Comparison of ENCODE assay signal across 20 cellular contexts in genomic region chrX:79147477-79147876, GRCh38. TPM values are rescaled to one million over a fixed set of nuclear protein-coding genes. Genes with fewer than 3 reads are reported as not detected.
DNase-seq lines count a peak whose midpoint lies in the region; ATAC-seq, FAIRE-seq and TF ChIP-seq lines count a peak whose summit lies in the region.
"Had no signal": no experiment of that assay in that cellular context is flagged by ENCODE, and none has a peak within 500 bp of the region (broad histone marks: within the 10 kb centered on the region; RNA-seq: fewer than 3 reads in every experiment).

No MANE protein-coding gene starts in this region.

- peak overlapping the region in 1 of 4 donors; percentile 14 for H3K27ac ChIP-seq in transverse colon
- H3K27ac ChIP-seq: A549, HL-60, upper lobe of right lung had no signal

- no peaks in the 10 kb centered on the region for H3K9me3 ChIP-seq in transverse colon
- H3K9me3 ChIP-seq: A549, upper lobe of right lung had no signal

- H3K36me3 ChIP-seq in transverse colon: no peaks in the 10 kb centered on the region
- H3K36me3 ChIP-seq: upper lobe of right lung had no signal

- in situ Hi-C loops in transverse colon (cut with MboI; ENCODE audit: low pct_ligation_motif_present in 1 of 4, low pct_unique_long_range_greater_than_20kb in 1 of 4, low sequenced_read_pairs in 3 of 4): no loop called here

- no peaks in the 10 kb centered on the region for H3K9me3 Mint-ChIP-seq in activated CD8-positive, alpha-beta memory T cell treated with anti-CD3 and anti-CD28 coated beads, Interleukin-2, amount 10 ng/mL, durations not matched to agents 7 days and 5 days (ENCODE audit: low read depth)
- no peaks in the 10 kb centered on the region for H3K9me3 Mint-ChIP-seq in activated T-helper 2 cell treated with anti-CD3 and anti-CD28 coated beads, Interferon-gamma antibody, Interleukin-2, Interleukin-4, amounts not matched to agents 10 μg/mL and 5 μg/mL and 100 μg/mL, durations not matched to agents 14 hours and 24 hours and 36 hours
- no peaks in the 10 kb centered on the region for H3K9me3 Mint-ChIP-seq in stimulated activated naive B cell treated with anti-CD40 and anti-IgM and Interleukin-4, amounts not matched to agents 10 μg/mL and 1 μg/mL and 100 μg/mL, for 72 hours

- intact Hi-C loops in activated T-helper 2 cell treated with anti-CD3 and anti-CD28 coated beads, Interferon-gamma antibody, Interleukin-2, Interleukin-4, amounts not matched to agents 10 μg/mL and 5 μg/mL and 100 μg/mL, durations not matched to agents 14 hours and 24 hours and 36 hours (cut with micrococcal nuclease): loop anchor here (1.0 to 5.0 kb wide), 6 partner anchors 8 to 825 kb away; partner anchors contain the start of gene ITM2A
- intact Hi-C loops in transverse colon (cut with DNase I; ENCODE audit: low total_unique reads): no loop called here

- DNase-seq in activated CD8-positive, alpha-beta memory T cell treated with anti-CD3 and anti-CD28 coated beads, Interleukin-2, amount 10 ng/mL, durations not matched to agents 7 days and 5 days: no peak
- no peak for DNase-seq in activated CD8-positive, alpha-beta memory T cell treated with anti-CD3 and anti-CD28 coated beads, Interleukin-2, amount 50 U/mL, for 4 hours
- DNase-seq in activated T-helper 2 cell treated with anti-CD3 and anti-CD28 coated beads, Interferon-gamma antibody, Interleukin-2, Interleukin-4, amounts not matched to agents 10 μg/mL and 5 μg/mL and 100 μg/mL, durations not matched to agents 14 hours and 24 hours and 36 hours (ENCODE audit: low spot score): no peak
- no peak for DNase-seq in stimulated activated naive B cell treated with anti-CD40 and anti-IgM and Interleukin-4, amounts not matched to agents 10 μg/mL and 1 μg/mL and 100 μg/mL, for 72 hours
- DNase-seq in GM12891 (ENCODE audit: insufficient read length, low spot score): no peak
- DNase-seq in transverse colon: no peak
- DNase-seq in D341Med (ENCODE audit: low spot score): no peak
- DNase-seq: caudate nucleus, endodermal cell, foreskin fibroblast, Karpas-422, NCI-H1694, upper lobe of right lung had no signal

- ATAC-seq in activated CD8-positive, alpha-beta memory T cell treated with anti-CD3 and anti-CD28 coated beads, Interleukin-2, amount 10 ng/mL, durations not matched to agents 7 days and 5 days: peak; percentile 10
- ATAC-seq in HG03565 (IDR thresholded peaks at IDR 0.05; ENCODE audit: unreplicated experiment): peak; percentile 26
- ATAC-seq in stimulated activated naive B cell treated with anti-CD40 and anti-IgM and Interleukin-4, amounts not matched to agents 10 μg/mL and 1 μg/mL and 100 μg/mL, for 72 hours (replicated peaks): no peak
- ATAC-seq: A549, upper lobe of right lung had no signal

- H3K27me3 Mint-ChIP-seq in activated CD8-positive, alpha-beta memory T cell treated with anti-CD3 and anti-CD28 coated beads, Interleukin-2, amount 10 ng/mL, durations not matched to agents 7 days and 5 days: no peaks in the 10 kb centered on the region
- no peaks in the 10 kb centered on the region for H3K27me3 Mint-ChIP-seq in activated T-helper 2 cell treated with anti-CD3 and anti-CD28 coated beads, Interferon-gamma antibody, Interleukin-2, Interleukin-4, amounts not matched to agents 10 μg/mL and 5 μg/mL and 100 μg/mL, durations not matched to agents 14 hours and 24 hours and 36 hours (ENCODE audit: low read depth)
- H3K27me3 Mint-ChIP-seq in stimulated activated naive B cell treated with anti-CD40 and anti-IgM and Interleukin-4, amounts not matched to agents 10 μg/mL and 1 μg/mL and 100 μg/mL, for 72 hours: no peaks in the 10 kb centered on the region

- 50% methylated on average over 2 of the region's 2 CpGs; no CpG with 5 or more reads in 1 of the 2 donors for WGBS in transverse colon (ENCODE audit: low coverage in 1 of 2), 2 donors

- H3K27ac Mint-ChIP-seq in activated CD8-positive, alpha-beta memory T cell treated with anti-CD3 and anti-CD28 coated beads, Interleukin-2, amount 10 ng/mL, durations not matched to agents 7 days and 5 days: peak overlapping the region; percentile 98
- H3K27ac Mint-ChIP-seq in activated T-helper 2 cell treated with anti-CD3 and anti-CD28 coated beads, Interferon-gamma antibody, Interleukin-2, Interleukin-4, amounts not matched to agents 10 μg/mL and 5 μg/mL and 100 μg/mL, durations not matched to agents 14 hours and 24 hours and 36 hours: peak overlapping the region; percentile 89
- H3K27ac Mint-ChIP-seq in stimulated activated naive B cell treated with anti-CD40 and anti-IgM and Interleukin-4, amounts not matched to agents 10 μg/mL and 1 μg/mL and 100 μg/mL, for 72 hours: peak overlapping the region; percentile 6
- H3K27ac Mint-ChIP-seq: endodermal cell had no signal

- H3K36me3 Mint-ChIP-seq in activated CD8-positive, alpha-beta memory T cell treated with anti-CD3 and anti-CD28 coated beads, Interleukin-2, amount 10 ng/mL, durations not matched to agents 7 days and 5 days: peaks cover 38% of the 10 kb centered on the region
- peaks cover 7% of the 10 kb centered on the region for H3K36me3 Mint-ChIP-seq in activated T-helper 2 cell treated with anti-CD3 and anti-CD28 coated beads, Interferon-gamma antibody, Interleukin-2, Interleukin-4, amounts not matched to agents 10 μg/mL and 5 μg/mL and 100 μg/mL, durations not matched to agents 14 hours and 24 hours and 36 hours (ENCODE audit: low read depth)
- H3K36me3 Mint-ChIP-seq in stimulated activated naive B cell treated with anti-CD40 and anti-IgM and Interleukin-4, amounts not matched to agents 10 μg/mL and 1 μg/mL and 100 μg/mL, for 72 hours: peaks cover 0 to 4% of the 10 kb centered on the region in 2 donors

- no peak for FAIRE-seq in GM12891 (lab: Jason Lieb, UNC)
- FAIRE-seq: A549, D721Med had no signal

- H3K4me3 Mint-ChIP-seq in activated CD8-positive, alpha-beta memory T cell treated with anti-CD3 and anti-CD28 coated beads, Interleukin-2, amount 10 ng/mL, durations not matched to agents 7 days and 5 days: peak overlapping the region; percentile 98
- H3K4me3 Mint-ChIP-seq in activated T-helper 2 cell treated with anti-CD3 and anti-CD28 coated beads, Interferon-gamma antibody, Interleukin-2, Interleukin-4, amounts not matched to agents 10 μg/mL and 5 μg/mL and 100 μg/mL, durations not matched to agents 14 hours and 24 hours and 36 hours (ENCODE audit: low read depth): peak overlapping the region; percentile 92
- H3K4me3 Mint-ChIP-seq in stimulated activated naive B cell treated with anti-CD40 and anti-IgM and Interleukin-4, amounts not matched to agents 10 μg/mL and 1 μg/mL and 100 μg/mL, for 72 hours: peak overlapping the region; percentile 89 to 91
- H3K4me3 Mint-ChIP-seq: endodermal cell had no signal

- H3K4me1 ChIP-seq in transverse colon: no peaks in the 10 kb centered on the region
- H3K4me1 ChIP-seq: A549, upper lobe of right lung had no signal

- CTCF ChIA-PET in activated CD8-positive, alpha-beta memory T cell treated with anti-CD3 and anti-CD28 coated beads, Interleukin-2, amount 10 ng/mL, durations not matched to agents 7 days and 5 days (lab: Charles Lee): no interaction called here

- TF ChIP-seq POLR2A in GM12891 (IDR thresholded peaks at IDR 0.05; ENCODE audit: low read depth, low read length) (no peak), transverse colon (IDR thresholded peaks at IDR 0.05) (no peak)

- TF ChIP-seq EP300 in transverse colon (IDR thresholded peaks at IDR 0.05; ENCODE audit: low read depth): no peak

- H3K4me1 Mint-ChIP-seq in activated CD8-positive, alpha-beta memory T cell treated with anti-CD3 and anti-CD28 coated beads, Interleukin-2, amount 10 ng/mL, durations not matched to agents 7 days and 5 days: peaks cover 32% of the 10 kb centered on the region
- H3K4me1 Mint-ChIP-seq in activated T-helper 2 cell treated with anti-CD3 and anti-CD28 coated beads, Interferon-gamma antibody, Interleukin-2, Interleukin-4, amounts not matched to agents 10 μg/mL and 5 μg/mL and 100 μg/mL, durations not matched to agents 14 hours and 24 hours and 36 hours (ENCODE audit: low read depth): peaks cover 50% of the 10 kb centered on the region
- peaks cover 16 to 53% of the 10 kb centered on the region in 2 donors for H3K4me1 Mint-ChIP-seq in stimulated activated naive B cell treated with anti-CD40 and anti-IgM and Interleukin-4, amounts not matched to agents 10 μg/mL and 1 μg/mL and 100 μg/mL, for 72 hours
- H3K4me1 Mint-ChIP-seq: endodermal cell had no signal

- H3K4me3 ChIP-seq in transverse colon: no peak overlapping the region
- H3K4me3 ChIP-seq: A549, upper lobe of right lung had no signal

- TF ChIP-seq CTCF in transverse colon (IDR thresholded peaks at IDR 0.05): no peak

- no peaks in the 10 kb centered on the region for H3K27me3 ChIP-seq in transverse colon
- H3K27me3 ChIP-seq: upper lobe of right lung had no signal

TF ChIP-seq in GM12891, 5 proteins besides CTCF, POLR2A, EP300 and RAD21:
- TF ChIP-seq SPI1 (IDR thresholded peaks at IDR 0.05; ENCODE audit: low read depth, low read length) (no peak), PAX5 (IDR thresholded peaks at IDR 0.05; ENCODE audit: insufficient read depth, low read length, severe bottlenecking) (no peak), POLR2AphosphoS5 (IDR thresholded peaks at IDR 0.05; ENCODE audit: low read depth, low read length) (no peak), TAF1 (IDR thresholded peaks at IDR 0.05; ENCODE audit: low read depth, low read length) (no peak), POU2F2 (IDR thresholded peaks at IDR 0.05; ENCODE audit: low read depth, low read length) (no peak)

RNA-seq across cellular contexts. Expression of gene GPR174, which starts 3.0 kb away (rescaled TPM):
- 10 to 100 TPM; 48.0 to 76.9 TPM for total RNA-seq in activated CD8-positive, alpha-beta memory T cell treated with anti-CD3 and anti-CD28 coated beads, Interleukin-2, amount 10 ng/mL, durations not matched to agents 7 days and 5 days
- total RNA-seq in activated T-helper 2 cell treated with anti-CD3 and anti-CD28 coated beads, Interferon-gamma antibody, Interleukin-2, Interleukin-4, amounts not matched to agents 10 μg/mL and 5 μg/mL and 100 μg/mL, durations not matched to agents 14 hours and 24 hours and 36 hours: 9.2 and 10.1 TPM in 2 replicates
- 1.1 TPM for polyA plus RNA-seq in GM12891 (2012; ENCODE audit: low read depth, missing spikeins)
- 1 to 10 TPM in 3 of 4 donors, not detected in 1; 1.2 to 8.8 (median 3.8) TPM for total RNA-seq in transverse colon
- total RNA-seq: endodermal cell, renal cortical epithelial cell, RPMI7951 had no signal
- polyA plus RNA-seq: A549, neural cell had no signal

Comparison
In these comparisons a context has a peak if more than half of its experiments do, and no peak if none do; other contexts are left out.
1. ATAC-seq: peak in activated CD8-positive, alpha-beta memory T cell treated with anti-CD3 and anti-CD28 coated beads, Interleukin-2, amount 10 ng/mL, durations not matched to agents 7 days and 5 days (single experiment) and HG03565 (single experiment); none in stimulated activated naive B cell treated with anti-CD40 and anti-IgM and Interleukin-4, amounts not matched to agents 10 μg/mL and 1 μg/mL and 100 μg/mL, for 72 hours (0 of 2).
2. H3K27ac Mint-ChIP-seq: peak in every context shown above with its lines; median percentile 98 in activated CD8-positive, alpha-beta memory T cell treated with anti-CD3 and anti-CD28 coated beads, Interleukin-2, amount 10 ng/mL, durations not matched to agents 7 days and 5 days; 89 in activated T-helper 2 cell treated with anti-CD3 and anti-CD28 coated beads, Interferon-gamma antibody, Interleukin-2, Interleukin-4, amounts not matched to agents 10 μg/mL and 5 μg/mL and 100 μg/mL, durations not matched to agents 14 hours and 24 hours and 36 hours; 6 in stimulated activated naive B cell treated with anti-CD40 and anti-IgM and Interleukin-4, amounts not matched to agents 10 μg/mL and 1 μg/mL and 100 μg/mL, for 72 hours.
3. Peak in every context shown above with its lines, with median percentiles within 50 percentile points of each other: H3K4me3 Mint-ChIP-seq.